9 cellular contexts compared by ENCODE assay signal in the genomic region with DNA sequence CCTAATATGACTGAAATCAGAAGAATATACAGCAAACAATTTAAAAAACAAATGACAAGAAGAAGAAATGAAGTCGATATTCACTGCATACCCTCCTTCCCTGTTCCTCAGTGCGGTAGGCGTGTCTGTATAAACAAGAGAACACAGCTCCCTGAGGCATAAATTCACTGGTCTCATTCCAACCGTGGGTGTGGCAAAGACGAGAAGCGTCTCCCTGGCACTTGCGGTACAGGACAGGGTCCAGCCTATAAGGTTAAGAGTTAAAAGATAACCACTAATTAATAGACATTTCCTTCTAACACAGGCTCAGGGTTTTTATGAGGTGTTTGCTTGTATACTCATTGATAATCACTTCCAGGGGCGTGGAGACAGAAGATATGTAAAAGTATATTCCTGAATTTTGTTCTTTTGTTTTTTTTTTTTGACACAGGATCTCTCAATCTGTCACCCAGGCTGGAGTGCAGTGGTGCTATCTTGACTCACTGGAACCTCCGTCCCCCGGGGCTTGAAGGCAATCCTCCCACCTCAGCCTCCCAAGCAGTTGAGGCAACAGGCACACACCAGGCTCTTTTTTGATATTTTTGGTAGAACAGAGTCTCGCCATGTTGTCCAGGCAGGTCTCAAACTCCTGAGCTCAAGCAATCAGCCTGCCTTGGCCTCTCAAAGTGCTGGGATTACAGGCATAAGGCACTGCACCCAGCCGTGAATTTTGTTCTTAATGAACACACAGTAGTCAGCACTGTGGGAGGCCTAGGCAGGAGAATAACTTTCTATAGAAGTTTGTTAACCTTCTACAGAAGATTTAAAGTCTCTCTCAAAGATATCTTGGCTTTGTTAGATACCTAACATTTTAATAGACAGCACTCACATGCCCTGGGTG. TPM values are rescaled to one million over a fixed set of nuclear protein-coding genes. Genes with fewer than 3 reads are reported as not detected.
DNase-seq lines count a peak whose midpoint lies in the region; ATAC-seq and TF ChIP-seq lines count a peak whose summit lies in the region.
"Had no signal": no experiment of that assay in that cellular context is flagged by ENCODE, and none has a peak within 500 bp of the region (broad histone marks: within the 10 kb centered on the region; RNA-seq: fewer than 3 reads in every experiment).

No MANE protein-coding gene starts in this region.

- H3K27ac ChIP-seq in MM.1S (ENCODE audit: low read length) = no peak overlapping the region

- H3K27me3 Mint-ChIP-seq in HFFc6 (ENCODE audit: insufficient read depth) (peaks cover 2% of the 10 kb centered on the region; the same call in 1 of the 2 replicates), mesothelial cell of epicardium (ENCODE audit: low read depth) (no peaks in the 10 kb centered on the region)

- no peak overlapping the region for H3K9ac ChIP-seq in MM.1S (ENCODE audit: low read length)

- H4K20me1 ChIP-seq in MM.1S (ENCODE audit: insufficient read depth, low read length) = no peaks in the 10 kb centered on the region

- no peaks in the 10 kb centered on the region for H3K36me3 ChIP-seq in MM.1S (replicated peaks; ENCODE audit: insufficient read depth, low read length)

- H3K9me2 ChIP-seq in MM.1S (replicated peaks; ENCODE audit: insufficient read depth, low read length) = no peaks in the 10 kb centered on the region

- H3K4me1 Mint-ChIP-seq in HFFc6 (ENCODE audit: low read depth) (peaks cover 23% of the 10 kb centered on the region), mesothelial cell of epicardium (peaks cover 18% of the 10 kb centered on the region)

- H3K27me3 ChIP-seq in MM.1S (replicated peaks; ENCODE audit: insufficient read depth, low read length) = no peaks in the 10 kb centered on the region

- H3K9me3 Mint-ChIP-seq in HFFc6 (no peaks in the 10 kb centered on the region), mesothelial cell of epicardium (no peaks in the 10 kb centered on the region)

- H3K4me3 ChIP-seq in MM.1S (ENCODE audit: low read length) = no peak overlapping the region

- peak overlapping the region; percentile 52 for H3K4me3 Mint-ChIP-seq in HFFc6
- no peak overlapping the region for H3K4me3 Mint-ChIP-seq in mesothelial cell of epicardium

- H3K36me3 Mint-ChIP-seq in HFFc6 (ENCODE audit: low read depth) (peaks cover 21% of the 10 kb centered on the region), mesothelial cell of epicardium (peaks cover 33% of the 10 kb centered on the region)

- no peak overlapping the region for H2AFZ ChIP-seq in MM.1S (ENCODE audit: low read length)

- H3F3A ChIP-seq in MM.1S (ENCODE audit: insufficient read depth, low read length) = no peaks in the 10 kb centered on the region

- H3K27ac Mint-ChIP-seq in HFFc6 (peak overlapping the region; percentile 87), mesothelial cell of epicardium (peak overlapping the region; percentile 84)

- no peak overlapping the region for H3K4me2 ChIP-seq in MM.1S (ENCODE audit: low read depth, low read length)

- TF ChIP-seq CTCF in AG09319 (IDR thresholded peaks at IDR 0.05; ENCODE audit: low read depth, low read length) = no peak
- TF ChIP-seq CTCF in HFFc6 (IDR thresholded peaks at IDR 0.05) = no peak
- no peak for TF ChIP-seq CTCF in mesothelial cell of epicardium (IDR thresholded peaks at IDR 0.05; ENCODE audit: unreplicated experiment)
- TF ChIP-seq CTCF in MM.1S (IDR thresholded peaks at IDR 0.05; ENCODE audit: low read length) = no peak

- DNase-seq in AG09319 (ENCODE audit: extremely low read depth, low read depth) (peak; percentile 11), HFFc6 (peak; percentile 72), cerebellar cortex (ENCODE audit: low spot score) (peak; percentile 15), mesothelial cell of epicardium (ENCODE audit: low spot score in 2 of 2, unreplicated experiment in 2 of 2) (peak; percentile 27 to 51), MM.1S (no peak), OCI-M2 (lab: John Stamatoyannopoulos, UW; ENCODE audit: unreplicated experiment) (no peak)

- no peak for ATAC-seq in GM21723 (IDR thresholded peaks at IDR 0.05; ENCODE audit: unreplicated experiment)
- no peak for ATAC-seq in HG03108 (IDR thresholded peaks at IDR 0.05; ENCODE audit: unreplicated experiment)
- ATAC-seq: Panc1 had no signal

- no peaks in the 10 kb centered on the region for H3K4me1 ChIP-seq in MM.1S (ENCODE audit: low read length)

- H3K9me3 ChIP-seq in MM.1S (replicated peaks; ENCODE audit: insufficient read depth, low read length) = no peaks in the 10 kb centered on the region

- H3K79me2 ChIP-seq in MM.1S (ENCODE audit: low read length) = no peaks in the 10 kb centered on the region

RNA-seq across cellular contexts. Expression of a gene that starts 59.1 kb away (rescaled TPM):
- under 1 TPM in 2 of 6 experiments, not detected in 4; 0.14 to 0.32 TPM for total RNA-seq in HFFc6 (2021; fragmentation: NEBNext Ultra II Directional; extraction: Animal tissue kit (Norgen Biotek cat#: 25700))
- 0.29 to 1.1 TPM (median 0.89 TPM) in 3 replicates for total RNA-seq in mesothelial cell of epicardium

Comparison
In these comparisons a context has a peak if more than half of its experiments do, and no peak if none do; other contexts are left out.
1. DNase-seq: peak in AG09319 (single experiment), HFFc6 (single experiment), cerebellar cortex (single experiment) and mesothelial cell of epicardium (2 of 2); none in MM.1S (single experiment) and OCI-M2 (single experiment).